Comparison of ENCODE assay signal across 9 cellular contexts in the genomic region with DNA sequence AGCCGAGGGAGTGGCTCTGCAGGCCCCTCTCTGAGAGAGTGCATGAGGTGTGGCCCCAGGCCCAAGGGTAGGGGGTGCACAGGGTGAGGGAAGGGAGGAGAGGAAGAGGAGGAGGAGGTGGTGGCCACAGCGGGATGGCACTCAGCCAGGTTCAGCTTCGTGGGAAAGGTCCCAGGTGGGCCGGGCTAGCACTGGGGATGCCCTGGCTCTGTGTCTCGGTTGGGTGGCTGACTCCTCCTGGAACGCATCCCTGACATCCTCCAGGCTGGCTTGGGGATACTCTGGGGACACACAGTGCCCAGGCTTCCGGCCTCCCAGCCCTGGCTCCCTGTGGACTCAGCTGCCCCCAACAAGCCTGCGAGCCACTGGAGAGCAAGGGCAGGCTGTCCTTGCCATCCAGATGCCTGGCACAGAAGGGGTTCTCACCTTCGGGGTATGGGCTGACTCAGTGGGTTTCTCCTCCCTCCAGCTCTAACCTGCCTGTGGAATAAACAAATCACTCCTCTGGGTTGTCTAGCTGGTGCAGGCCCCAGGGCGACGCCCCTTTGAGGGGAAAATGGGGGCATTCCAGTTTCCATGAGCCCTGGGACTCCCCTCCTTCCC. TPM values are rescaled to one million over a fixed set of nuclear protein-coding genes. Genes with fewer than 3 reads are reported as not detected.
DNase-seq lines count a peak whose midpoint lies in the region; ATAC-seq and TF ChIP-seq lines count a peak whose summit lies in the region.
"Had no signal": no experiment of that assay in that cellular context is flagged by ENCODE, and none has a peak within 500 bp of the region (broad histone marks: within the 10 kb centered on the region; RNA-seq: fewer than 3 reads in every experiment).

No MANE protein-coding gene starts in this region.

- H3K27me3 Mint-ChIP-seq in activated T-cell treated with anti-CD3 and anti-CD28 coated beads, Interleukin-2, amount 50 U/mL, for 24 hours, result no peaks in the 10 kb centered on the region
- H3K27me3 Mint-ChIP-seq in stimulated activated memory B cell treated with anti-CD40 and anti-IgM and Interleukin-4, amounts not matched to agents 10 μg/mL and 1 μg/mL and 100 μg/mL, for 72 hours, result peaks cover 22% of the 10 kb centered on the region

- H3K36me3 ChIP-seq in Peyer's patch, result no peaks in the 10 kb centered on the region

- no peak for TF ChIP-seq POLR2A in Peyer's patch (IDR thresholded peaks at IDR 0.05)

- no peaks in the 10 kb centered on the region for H3K9me3 Mint-ChIP-seq in activated T-cell treated with anti-CD3 and anti-CD28 coated beads, Interleukin-2, amount 50 U/mL, for 24 hours
- no peaks in the 10 kb centered on the region for H3K9me3 Mint-ChIP-seq in stimulated activated memory B cell treated with anti-CD40 and anti-IgM and Interleukin-4, amounts not matched to agents 10 μg/mL and 1 μg/mL and 100 μg/mL, for 72 hours

- peak overlapping the region in 2 of 4 donors; percentile 18 to 44 for H3K4me3 ChIP-seq in Peyer's patch

- H3K4me3 Mint-ChIP-seq in activated T-cell treated with anti-CD3 and anti-CD28 coated beads, Interleukin-2, amount 50 U/mL, for 24 hours, result peak overlapping the region; percentile 98
- no peak overlapping the region for H3K4me3 Mint-ChIP-seq in stimulated activated memory B cell treated with anti-CD40 and anti-IgM and Interleukin-4, amounts not matched to agents 10 μg/mL and 1 μg/mL and 100 μg/mL, for 72 hours

- H3K27ac ChIP-seq in Peyer's patch, result peak overlapping the region; percentile 45 to 79 (median 68)
- H3K27ac ChIP-seq: VCaP had no signal

- DNase-seq in Peyer's patch (peak in 1 of 3 donors; percentile 48), mesenteric fat pad (ENCODE audit: low spot score) (peak; percentile 43), dermis blood vessel endothelial cell (no peak)
- no peak for DNase-seq in activated T-cell treated with anti-CD3 and anti-CD28 coated beads, Interleukin-2, amount 50 U/mL, for 24 hours
- DNase-seq: NCI-H69 had no signal

- H3K9me3 ChIP-seq in Peyer's patch, result no peaks in the 10 kb centered on the region

- no peak for ATAC-seq in stimulated activated memory B cell treated with anti-CD40 and anti-IgM and Interleukin-4, amounts not matched to agents 10 μg/mL and 1 μg/mL and 100 μg/mL, for 72 hours
- no peak for ATAC-seq in HG03196 (IDR thresholded peaks at IDR 0.05; ENCODE audit: unreplicated experiment)
- ATAC-seq in GM18519 (IDR thresholded peaks at IDR 0.05; ENCODE audit: low FRiP score, unreplicated experiment), result no peak

- H3K36me3 Mint-ChIP-seq in activated T-cell treated with anti-CD3 and anti-CD28 coated beads, Interleukin-2, amount 50 U/mL, for 24 hours (ENCODE audit: low read depth), result peaks cover 48% of the 10 kb centered on the region
- no peaks in the 10 kb centered on the region for H3K36me3 Mint-ChIP-seq in stimulated activated memory B cell treated with anti-CD40 and anti-IgM and Interleukin-4, amounts not matched to agents 10 μg/mL and 1 μg/mL and 100 μg/mL, for 72 hours

- no peak for TF ChIP-seq CTCF in Peyer's patch (IDR thresholded peaks at IDR 0.05)

- H3K27ac Mint-ChIP-seq in activated T-cell treated with anti-CD3 and anti-CD28 coated beads, Interleukin-2, amount 50 U/mL, for 24 hours, result peak overlapping the region; percentile 99
- H3K27ac Mint-ChIP-seq in stimulated activated memory B cell treated with anti-CD40 and anti-IgM and Interleukin-4, amounts not matched to agents 10 μg/mL and 1 μg/mL and 100 μg/mL, for 72 hours, result peak overlapping the region; percentile 42

- H3K27me3 ChIP-seq in Peyer's patch, result no peaks in the 10 kb centered on the region

- peaks cover 68% of the 10 kb centered on the region for H3K4me1 Mint-ChIP-seq in activated T-cell treated with anti-CD3 and anti-CD28 coated beads, Interleukin-2, amount 50 U/mL, for 24 hours (ENCODE audit: low read depth)
- H3K4me1 Mint-ChIP-seq in stimulated activated memory B cell treated with anti-CD40 and anti-IgM and Interleukin-4, amounts not matched to agents 10 μg/mL and 1 μg/mL and 100 μg/mL, for 72 hours, result peaks cover 17% of the 10 kb centered on the region

- peaks cover 0 to 5% (median 0%) of the 10 kb centered on the region in 4 donors for H3K4me1 ChIP-seq in Peyer's patch

RNA-seq across cellular contexts. Expression of gene ZAP70, which starts 0.6 kb away (rescaled TPM):
- total RNA-seq in Peyer's patch (10 to 100 TPM; 11.5 to 75.1 (median 27.2) TPM), mesenteric fat pad (1.3 TPM), dermis blood vessel endothelial cell (0.09 TPM in 1 of 2 replicates, not detected in the other)

RNA-seq across cellular contexts. Expression of gene C2orf92, which starts 43.3 kb away (rescaled TPM):
- 10 to 100 TPM in 3 of 4 donors, 1 to 10 TPM in 1; 5.3 to 70.1 (median 25.5) TPM for total RNA-seq in Peyer's patch
- 5.9 TPM for total RNA-seq in mesenteric fat pad
- 0.88 and 3.4 TPM in 2 replicates for total RNA-seq in dermis blood vessel endothelial cell

RNA-seq across cellular contexts. Expression of gene ACTR1B, which starts 49.0 kb away (rescaled TPM):
- total RNA-seq in Peyer's patch, result 100 to 1,000 TPM in 1 of 4 donors, 10 to 100 TPM in 3; 64.3 to 151 (median 89.1) TPM
- total RNA-seq in mesenteric fat pad, result 47.6 TPM
- total RNA-seq in dermis blood vessel endothelial cell, result 76.3 and 81.2 TPM in 2 replicates
